8 cellular contexts compared by ENCODE assay signal in the genomic region with DNA sequence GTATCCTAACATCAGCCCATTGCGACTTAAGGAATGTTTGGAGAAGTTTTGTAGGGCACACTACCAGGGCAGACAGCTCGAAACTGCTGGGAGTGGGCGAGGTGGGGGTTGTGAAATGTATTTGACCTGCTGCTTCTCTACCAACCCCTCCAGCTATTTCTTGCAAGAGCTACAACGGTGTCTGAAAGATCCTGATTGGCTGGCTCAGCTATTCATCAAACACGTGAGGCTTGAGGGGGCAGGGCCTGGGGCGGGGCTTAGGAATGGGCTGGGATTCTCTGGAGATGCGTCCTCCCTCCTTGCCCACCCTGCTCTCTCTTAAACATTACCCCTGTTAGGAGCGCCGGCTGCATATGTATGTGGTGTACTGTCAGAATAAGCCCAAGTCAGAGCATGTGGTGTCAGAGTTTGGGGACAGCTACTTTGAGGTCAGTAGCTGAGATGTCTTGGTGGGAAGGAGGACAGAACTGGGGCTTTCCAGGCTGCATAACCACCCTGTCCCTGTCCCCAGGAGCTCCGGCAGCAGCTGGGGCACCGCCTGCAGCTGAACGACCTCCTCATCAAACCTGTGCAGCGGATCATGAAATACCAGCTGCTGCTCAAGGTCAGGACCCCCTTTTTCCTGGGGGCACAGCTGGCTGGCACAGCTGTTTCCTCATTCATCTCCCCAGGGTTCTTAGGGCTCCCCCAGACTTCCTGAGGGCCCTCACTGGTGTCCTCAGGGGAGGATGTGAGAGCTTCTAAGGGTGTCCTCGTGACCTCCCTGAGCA. TPM values are rescaled to one million over a fixed set of nuclear protein-coding genes. Genes with fewer than 3 reads are reported as not detected.
DNase-seq lines count a peak whose midpoint lies in the region; ATAC-seq lines count a peak whose summit lies in the region.

No MANE protein-coding gene starts in this region.

- peak; percentile 43 for ATAC-seq in GM21423 (IDR thresholded peaks at IDR 0.05; ENCODE audit: unreplicated experiment)
- no peak for ATAC-seq in sciatic nerve

- DNase-seq in NCI-H524 (lab: John Stamatoyannopoulos, UW) (peak; percentile 19 to 50), NCI-H524 treated with DMSO at 0.1 percent for 48 hours (lab: John Stamatoyannopoulos, UW) (no peak), iris pigment epithelial cell (ENCODE audit: low read depth) (peak; percentile 44), sciatic nerve (ENCODE audit: low spot score) (no peak), CD1c-positive myeloid dendritic cell (ENCODE audit: extremely low spot score) (no peak), DMS79 treated with DMSO at 0.1 percent for 48 hours (lab: John Stamatoyannopoulos, UW) (no peak)
- DNase-seq in Jurkat, Clone E6-1 (ENCODE audit: low read depth, low spot score), result peak; percentile 52

- no peak overlapping the region for H3K4me3 ChIP-seq in Jurkat, Clone E6-1 (ENCODE audit: low read length)

- intact Hi-C loops in sciatic nerve (cut with DNase I), result no loop called here

RNA-seq across cellular contexts. Expression of gene ARHGEF25, which starts 3.1 kb away (rescaled TPM):
- 3.3 TPM for polyA plus RNA-seq in Jurkat, Clone E6-1 (2012; ENCODE audit: insufficient read depth, insufficient read length)
- total RNA-seq in sciatic nerve, result 61.3 TPM

RNA-seq across cellular contexts. Expression of gene DTX3, which starts 9.7 kb away (rescaled TPM):
- not detected for polyA plus RNA-seq in Jurkat, Clone E6-1 (2012; ENCODE audit: insufficient read depth, insufficient read length)
- total RNA-seq in sciatic nerve, result 42.9 TPM

RNA-seq across cellular contexts. Expression of gene B4GALNT1, which starts 18.6 kb away (rescaled TPM):
- polyA plus RNA-seq in Jurkat, Clone E6-1 (2012; ENCODE audit: insufficient read depth, insufficient read length), result 24.0 TPM
- 16.6 TPM for total RNA-seq in sciatic nerve

RNA-seq across cellular contexts. Expression of gene PIP4K2C, which starts 23.4 kb away (rescaled TPM):
- polyA plus RNA-seq in Jurkat, Clone E6-1 (2012; ENCODE audit: insufficient read depth, insufficient read length), result 10.1 TPM
- total RNA-seq in sciatic nerve, result 26.0 TPM

Comparison
In these comparisons a context has a peak if more than half of its experiments do, and no peak if none do; other contexts are left out.
1. DNase-seq: peak in NCI-H524 (2 of 2), Jurkat, Clone E6-1 (single experiment) and iris pigment epithelial cell (single experiment); none in NCI-H524 treated with DMSO at 0.1 percent for 48 hours (single experiment), sciatic nerve (single experiment), CD1c-positive myeloid dendritic cell (single experiment) and DMS79 treated with DMSO at 0.1 percent for 48 hours (single experiment).